ENCODE assay signal across 8 cellular contexts in the genomic region with DNA sequence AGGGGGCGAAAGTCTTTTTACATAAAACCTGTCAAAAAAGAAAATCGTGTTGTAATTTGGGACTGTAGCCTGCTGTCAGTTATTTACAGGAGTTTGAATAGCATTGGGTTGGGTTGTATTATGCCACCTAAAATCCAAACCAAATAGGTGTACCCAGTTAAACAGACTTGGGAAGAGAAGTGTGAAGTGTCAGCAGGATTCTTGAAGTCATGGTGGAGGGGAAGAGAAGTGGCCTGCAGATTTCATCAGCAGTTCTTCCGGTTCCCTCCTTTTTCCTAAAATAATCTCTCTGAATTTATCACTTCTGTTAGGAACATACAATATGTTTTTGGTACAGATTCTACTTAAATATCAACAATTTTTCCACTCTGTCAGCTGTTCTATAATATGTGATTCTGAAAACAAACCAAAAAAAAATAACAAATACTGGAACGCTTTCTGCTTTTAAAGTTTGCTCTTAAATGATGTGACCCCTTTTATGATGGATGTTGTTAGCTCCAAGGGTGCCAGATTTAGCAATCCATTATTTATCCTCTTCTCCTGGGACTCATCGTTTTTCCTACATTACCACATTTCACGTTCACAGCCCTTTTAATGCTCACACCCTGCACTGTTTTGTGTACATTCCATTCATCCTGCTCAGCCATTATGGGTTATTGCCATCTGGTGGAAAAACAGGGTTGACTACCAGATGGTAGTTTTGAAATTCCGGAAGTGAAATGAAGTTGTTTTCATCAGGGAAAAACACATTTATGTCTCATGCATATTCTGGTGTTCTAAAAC. TPM values are rescaled to one million over a fixed set of nuclear protein-coding genes. Genes with fewer than 3 reads are reported as not detected.
DNase-seq lines count a peak whose midpoint lies in the region; ATAC-seq and TF ChIP-seq lines count a peak whose summit lies in the region.

No MANE protein-coding gene starts in this region.

- no peak for TF ChIP-seq POLR2A in right lobe of liver (IDR thresholded peaks at IDR 0.05)

- no peak overlapping the region for H3K27ac Mint-ChIP-seq in activated CD4-positive, alpha-beta memory T cell treated with anti-CD3 and anti-CD28 coated beads, Interleukin-2, amount 10 ng/mL, durations not matched to agents 7 days and 5 days

- H3K9me3 ChIP-seq in right lobe of liver = no peaks in the 10 kb centered on the region

- no peak overlapping the region for H3K4me3 Mint-ChIP-seq in activated CD4-positive, alpha-beta memory T cell treated with anti-CD3 and anti-CD28 coated beads, Interleukin-2, amount 10 ng/mL, durations not matched to agents 7 days and 5 days

- peak; percentile 79 to 92 (median 87) for ATAC-seq in right lobe of liver
- ATAC-seq in GM21381 (IDR thresholded peaks at IDR 0.05; ENCODE audit: unreplicated experiment) = no peak
- no peak for ATAC-seq in GM21515 (IDR thresholded peaks at IDR 0.05; ENCODE audit: unreplicated experiment)

- H3K27me3 Mint-ChIP-seq in activated CD4-positive, alpha-beta memory T cell treated with anti-CD3 and anti-CD28 coated beads, Interleukin-2, amount 10 ng/mL, durations not matched to agents 7 days and 5 days = no peaks in the 10 kb centered on the region

- H3K27me3 ChIP-seq in right lobe of liver = no peaks in the 10 kb centered on the region

- CTCF ChIA-PET in activated CD4-positive, alpha-beta memory T cell treated with anti-CD3 and anti-CD28 coated beads, Interleukin-2, amount 10 ng/mL, durations not matched to agents 7 days and 5 days (lab: Charles Lee) = interaction anchor here (0.6 to 1.3 kb wide), 3 partner anchors 47 to 85 kb away, joined by 3 to 4 read pairs (median 3); no protein-coding TSS in a partner anchor

- no peaks in the 10 kb centered on the region for H3K36me3 ChIP-seq in right lobe of liver

- DNase-seq in DMS 273 (lab: John Stamatoyannopoulos, UW; ENCODE audit: unreplicated experiment) (peak; percentile 85), NCI-H2171 treated with DMSO at 0.1 percent for 48 hours (lab: John Stamatoyannopoulos, UW) (peak; percentile 83), T47D (ENCODE audit: low read depth in 1 of 2, low spot score in 1 of 2) (peak; percentile 6 to 82), right lobe of liver (no peak), mesenteric fat pad (ENCODE audit: low spot score) (no peak)
- no peak for DNase-seq in activated CD4-positive, alpha-beta memory T cell treated with anti-CD3 and anti-CD28 coated beads, Interleukin-2, amount 10 ng/mL, durations not matched to agents 7 days and 5 days

- H3K4me1 ChIP-seq in right lobe of liver = peaks cover 0 to 12% (median 0%) of the 10 kb centered on the region in 4 donors

- H3K4me1 Mint-ChIP-seq in activated CD4-positive, alpha-beta memory T cell treated with anti-CD3 and anti-CD28 coated beads, Interleukin-2, amount 10 ng/mL, durations not matched to agents 7 days and 5 days = no peaks in the 10 kb centered on the region

- H3K4me3 ChIP-seq in right lobe of liver = no peak overlapping the region

- in situ Hi-C loops in T47D (cut with HindIII; ENCODE audit: low pct_unique_long_range_greater_than_20kb, low sequenced_read_pairs) = no loop called here

- no peaks in the 10 kb centered on the region for H3K36me3 Mint-ChIP-seq in activated CD4-positive, alpha-beta memory T cell treated with anti-CD3 and anti-CD28 coated beads, Interleukin-2, amount 10 ng/mL, durations not matched to agents 7 days and 5 days (ENCODE audit: low read depth)

- peak overlapping the region in 1 of 3 donors; percentile 11 for H3K27ac ChIP-seq in right lobe of liver

- TF ChIP-seq CTCF in right lobe of liver (IDR thresholded peaks at IDR 0.05) = peak; percentile 56 to 81 (median 68)

- 39% methylated on average over 7 of the region's 7 CpGs for WGBS in right lobe of liver (ENCODE audit: insufficient coverage, low coverage, low lambda C conversion rate, missing lambda C conversion rate)

- POLR2A ChIA-PET in activated CD4-positive, alpha-beta memory T cell treated with anti-CD3 and anti-CD28 coated beads, Interleukin-2, amount 10 ng/mL, durations not matched to agents 7 days and 5 days (lab: Charles Lee) = no interaction called here

- intact Hi-C loops in right lobe of liver (cut with DNase I) = no loop called here

- no peaks in the 10 kb centered on the region for H3K9me3 Mint-ChIP-seq in activated CD4-positive, alpha-beta memory T cell treated with anti-CD3 and anti-CD28 coated beads, Interleukin-2, amount 10 ng/mL, durations not matched to agents 7 days and 5 days

RNA-seq across cellular contexts. Expression of a gene that starts 18.7 kb away (rescaled TPM):
- total RNA-seq in right lobe of liver = 10 to 100 TPM; 12.1 to 24.8 (median 17.6) TPM
- 22.0 TPM for total RNA-seq in mesenteric fat pad
- 10 to 100 TPM; 10.7 to 12.0 TPM for total RNA-seq in activated CD4-positive, alpha-beta memory T cell treated with anti-CD3 and anti-CD28 coated beads, Interleukin-2, amount 10 ng/mL, durations not matched to agents 7 days and 5 days

Comparison
In these comparisons a context has a peak if more than half of its experiments do, and no peak if none do; other contexts are left out.
1. DNase-seq: peak in DMS 273 (single experiment), NCI-H2171 treated with DMSO at 0.1 percent for 48 hours (single experiment) and T47D (2 of 2); none in right lobe of liver (0 of 3), mesenteric fat pad (single experiment) and activated CD4-positive, alpha-beta memory T cell treated with anti-CD3 and anti-CD28 coated beads, Interleukin-2, amount 10 ng/mL, durations not matched to agents 7 days and 5 days (single experiment).
2. ATAC-seq: peak in right lobe of liver (4 of 4); none in GM21381 (single experiment) and GM21515 (single experiment).